ENCODE assay signal across 25 cellular contexts in the genomic region with DNA sequence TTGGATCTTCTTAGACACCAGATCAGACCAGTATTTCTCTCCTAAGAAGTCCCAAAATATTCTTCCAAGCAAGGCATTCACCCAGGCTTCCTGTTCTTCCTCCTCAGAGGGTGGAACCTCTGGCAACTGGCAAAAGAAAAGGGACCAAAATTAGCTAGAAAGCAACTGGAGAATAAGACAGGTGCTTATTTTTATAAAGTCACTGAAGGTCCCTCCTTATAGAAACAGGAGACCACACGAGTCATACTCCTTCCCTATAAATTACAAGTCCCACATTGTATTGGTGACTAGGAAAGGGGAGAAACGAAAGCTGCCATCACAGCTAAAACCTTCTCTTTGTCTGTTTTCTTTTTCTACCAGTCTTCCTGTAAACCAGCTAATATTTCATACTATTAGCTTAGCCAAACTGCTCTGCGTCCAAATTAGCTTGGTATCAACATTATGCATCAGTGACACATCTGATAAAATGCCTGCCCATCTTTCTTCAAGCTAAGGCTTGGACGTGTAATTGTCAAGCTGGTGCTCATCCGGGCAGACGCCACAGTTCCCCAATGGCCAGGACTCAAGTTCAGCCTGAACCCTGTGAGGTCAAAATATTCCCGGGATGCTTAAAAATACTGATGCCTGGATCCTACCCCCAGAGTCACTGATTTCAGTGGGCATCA. TPM values are rescaled to one million over a fixed set of nuclear protein-coding genes. Genes with fewer than 3 reads are reported as not detected.
A peak's percentile ranks its signal among the peaks of the same experiment; 100 is the strongest.
DNase-seq lines count a peak whose midpoint lies in the region; ATAC-seq and TF ChIP-seq lines count a peak whose summit lies in the region.
"Had no signal": no experiment of that assay in that cellular context is flagged by ENCODE, and none has a peak within 500 bp of the region (broad histone marks: within the 10 kb centered on the region; RNA-seq: fewer than 3 reads in every experiment).

No MANE protein-coding gene starts in this region.

- no peaks in the 10 kb centered on the region for H3K27me3 ChIP-seq in SJCRH30
- no peaks in the 10 kb centered on the region for H3K27me3 ChIP-seq in thoracic aorta (replicated peaks; ENCODE audit: insufficient read depth)
- H3K27me3 ChIP-seq in testis: no peaks in the 10 kb centered on the region
- H3K27me3 ChIP-seq: breast epithelium, colonic mucosa had no signal

- TF ChIP-seq CTCF in brain (conservative IDR thresholded peaks at IDR 0.05) (no peak), thoracic aorta (IDR thresholded peaks at IDR 0.05) (no peak), testis (IDR thresholded peaks at IDR 0.05) (no peak)

- no peaks in the 10 kb centered on the region for H3K27me3 Mint-ChIP-seq in brain
- H3K27me3 Mint-ChIP-seq: activated CD4-positive, alpha-beta memory T cell treated with anti-CD3 and anti-CD28 coated beads for 36 hours; memory B cell; naive B cell; stimulated activated naive CD8-positive, alpha-beta T cell treated with anti-CD3 and anti-CD28 coated beads, Interleukin-15, Interleukin-2, amounts not matched to agents 100 ng/mL and 50 ng/mL, for 24 hours had no signal

- peaks cover 52% of the 10 kb centered on the region for H3K36me3 Mint-ChIP-seq in brain
- H3K36me3 Mint-ChIP-seq: naive B cell had no signal

- H3K36me3 ChIP-seq in SJCRH30 (peaks cover 15% of the 10 kb centered on the region), thoracic aorta (no peaks in the 10 kb centered on the region), testis (ENCODE audit: low read depth, missing control alignments) (no peaks in the 10 kb centered on the region)
- H3K36me3 ChIP-seq: breast epithelium, colonic mucosa had no signal

- H3K4me3 Mint-ChIP-seq in brain: no peak overlapping the region
- H3K4me3 Mint-ChIP-seq: activated CD4-positive, alpha-beta memory T cell treated with anti-CD3 and anti-CD28 coated beads for 36 hours; CD8-positive, alpha-beta T cell; memory B cell; naive B cell; stimulated activated naive CD8-positive, alpha-beta T cell treated with anti-CD3 and anti-CD28 coated beads, Interleukin-15, Interleukin-2, amounts not matched to agents 100 ng/mL and 50 ng/mL, for 24 hours had no signal

- H3K27ac Mint-ChIP-seq in brain: peak overlapping the region in 3 of 5 experiments; percentile 22 to 92 (median 83)
- H3K27ac Mint-ChIP-seq: activated CD4-positive, alpha-beta memory T cell treated with anti-CD3 and anti-CD28 coated beads for 36 hours; CD8-positive, alpha-beta T cell; memory B cell; naive B cell; stimulated activated naive CD8-positive, alpha-beta T cell treated with anti-CD3 and anti-CD28 coated beads, Interleukin-15, Interleukin-2, amounts not matched to agents 100 ng/mL and 50 ng/mL, for 24 hours had no signal

- peaks cover 39% of the 10 kb centered on the region for H3K4me1 Mint-ChIP-seq in brain
- H3K4me1 Mint-ChIP-seq: memory B cell, naive B cell had no signal

- H3K9me3 ChIP-seq in SJCRH30 (replicated peaks) (no peaks in the 10 kb centered on the region), thoracic aorta (no peaks in the 10 kb centered on the region), testis (no peaks in the 10 kb centered on the region)
- H3K9me3 ChIP-seq: breast epithelium, colonic mucosa had no signal

- intact Hi-C loops in testis (cut with DNase I; ENCODE audit: low total_unique reads): no loop called here

- no peaks in the 10 kb centered on the region for H3K9me3 Mint-ChIP-seq in brain
- H3K9me3 Mint-ChIP-seq: CD8-positive, alpha-beta T cell had no signal

- peaks cover 24% of the 10 kb centered on the region for H3K4me1 ChIP-seq in SJCRH30
- peaks cover 48 to 67% of the 10 kb centered on the region in 2 donors for H3K4me1 ChIP-seq in thoracic aorta (ENCODE audit: control insufficient read depth in 1 of 2, low read depth in 2 of 2)
- peaks cover 22% of the 10 kb centered on the region for H3K4me1 ChIP-seq in testis
- H3K4me1 ChIP-seq: breast epithelium, colonic mucosa had no signal

- ATAC-seq in thoracic aorta (ENCODE audit: insufficient number of reproducible peaks, low FRiP score, low read depth): no peak
- no peak for ATAC-seq in GM18861 (IDR thresholded peaks at IDR 0.05; ENCODE audit: unreplicated experiment)
- ATAC-seq: CD8-positive, alpha-beta T cell; HCT116 had no signal

- TF ChIP-seq POLR2A in testis (IDR thresholded peaks at IDR 0.05): no peak

- peak in 1 of 2 experiments; percentile 27 for DNase-seq in SJCRH30
- peak; percentile 81 for DNase-seq in myocyte (ENCODE audit: low read depth)
- DNase-seq in thoracic aorta (ENCODE audit: low spot score): no peak
- DNase-seq in T-helper 1 cell: no peak
- DNase-seq in testis: no peak
- no peak for DNase-seq in A172 (ENCODE audit: low spot score)
- DNase-seq: activated CD4-positive, alpha-beta memory T cell treated with anti-CD3 and anti-CD28 coated beads for 36 hours; activated CD4-positive, CD25-positive, alpha-beta regulatory T cell; activated effector memory CD4-positive, alpha-beta T cell treated with anti-CD3 and anti-CD28 coated beads, Interleukin-2, amount 50 U/mL, for 16 hours; CD8-positive, alpha-beta T cell; colonic mucosa; kidney; naive B cell; NCI-H187; NCI-H526 treated with DMSO at 0.1 percent for 48 hours; occipital lobe; stimulated activated CD4-positive, alpha-beta T cell treated with anti-CD3 and anti-CD28 coated beads, Interleukin-15, amount 100 ng/mL, for 24 hours; trophoblast cell had no signal

- WGBS in testis, 2 donors: 80 to 95% methylated on average over 7 of the region's 7 CpGs

- H3K27ac ChIP-seq in SJCRH30 (peak overlapping the region; percentile 90), thoracic aorta (peak overlapping the region; percentile 64 to 78), testis (no peak overlapping the region)
- H3K27ac ChIP-seq: breast epithelium, colonic mucosa, RWPE1 had no signal

- H3K4me3 ChIP-seq in SJCRH30 (no peak overlapping the region), thoracic aorta (no peak overlapping the region), testis (no peak overlapping the region)
- H3K4me3 ChIP-seq: breast epithelium, colonic mucosa had no signal

RNA-seq across cellular contexts. Expression of a gene that starts 47.5 kb away (rescaled TPM):
- total RNA-seq in SJCRH30 (2014; rRNA removed; shearing (Covaris generic)): 2.2 and 3.8 TPM in 2 replicates
- polyA plus RNA-seq in brain (ENCODE audit: insufficient read depth, low read depth, low replicate concordance): 2.7 TPM
- 4.0 and 5.6 TPM in 2 replicates for total RNA-seq in myocyte
- polyA plus RNA-seq in myocyte (2012): 7.3 TPM
- total RNA-seq in thoracic aorta: 10 to 100 TPM; 13.0 to 22.7 TPM
- total RNA-seq in testis: 10 to 100 TPM; 12.8 to 13.0 TPM
- polyA plus RNA-seq in testis (ENCODE audit: insufficient read depth, low read depth, low replicate concordance): 7.0 TPM
- total RNA-seq in A172 (2014; rRNA removed; shearing (Covaris generic)): 2.1 and 2.4 TPM in 2 replicates

Comparison
In these comparisons a context has a peak if more than half of its experiments do, and no peak if none do; other contexts are left out.
1. H3K27ac ChIP-seq: peak in SJCRH30 (single experiment) and thoracic aorta (2 of 2); none in testis (0 of 2).